11 cellular contexts compared by ENCODE assay signal in genomic region chr1:9705337-9706098, GRCh38. TPM values are rescaled to one million over a fixed set of nuclear protein-coding genes. Genes with fewer than 3 reads are reported as not detected.
DNase-seq lines count a peak whose midpoint lies in the region; ATAC-seq, FAIRE-seq and TF ChIP-seq lines count a peak whose summit lies in the region.
"Had no signal": no experiment of that assay in that cellular context is flagged by ENCODE, and none has a peak within 500 bp of the region (broad histone marks: within the 10 kb centered on the region; RNA-seq: fewer than 3 reads in every experiment).

No MANE protein-coding gene starts in this region.

- H3K4me1 ChIP-seq in CD8-positive, alpha-beta T cell (ENCODE audit: insufficient read depth, low read length), result peaks cover 64% of the 10 kb centered on the region
- peaks cover 19% of the 10 kb centered on the region for H3K4me1 ChIP-seq in astrocyte (ENCODE audit: insufficient read depth, low read length)
- no peaks in the 10 kb centered on the region for H3K4me1 ChIP-seq in BE2C
- no peaks in the 10 kb centered on the region for H3K4me1 ChIP-seq in adrenal gland (replicated peaks in 1 of 2)
- H3K4me1 ChIP-seq: parathyroid adenoma had no signal

- peaks cover 18% of the 10 kb centered on the region for H3K36me3 ChIP-seq in CD8-positive, alpha-beta T cell (ENCODE audit: insufficient read depth, low read length)
- H3K36me3 ChIP-seq in astrocyte (ENCODE audit: insufficient read depth, low read length), result peaks cover 3% of the 10 kb centered on the region
- H3K36me3 ChIP-seq in BE2C, result no peaks in the 10 kb centered on the region
- H3K36me3 ChIP-seq in adrenal gland (replicated peaks in 1 of 2), result peaks cover 0 to 4% of the 10 kb centered on the region in 2 donors

- peaks cover 31% of the 10 kb centered on the region for H3K79me2 ChIP-seq in astrocyte (ENCODE audit: insufficient read depth, low read length)
- H3K79me2 ChIP-seq: parathyroid adenoma had no signal

- peak overlapping the region; percentile 87 for H3K27ac Mint-ChIP-seq in CD8-positive, alpha-beta T cell
- H3K27ac Mint-ChIP-seq in IgD-negative memory B cell, result peak overlapping the region; percentile 34 to 90 (median 59)
- peak overlapping the region; percentile 58 for H3K27ac Mint-ChIP-seq in astrocyte (ENCODE audit: unreplicated experiment)
- peak overlapping the region; percentile 89 to 94 for H3K27ac Mint-ChIP-seq in natural killer cell

- no peak for DNase-seq in CD8-positive, alpha-beta T cell
- DNase-seq in astrocyte (ENCODE audit: low read depth) (peak; percentile 61), natural killer cell (no peak), BE2C (no peak), adrenal gland (no peak), NCI-H1417 (lab: John Stamatoyannopoulos, UW) (no peak)
- DNase-seq: DMS153; lower lobe of right lung; stimulated activated CD4-positive, alpha-beta T cell treated with anti-CD3 and anti-CD28 coated beads, Interleukin-4, amount 100 ng/mL, for 1 hour had no signal

- peak overlapping the region; percentile 30 for H3K4me3 Mint-ChIP-seq in CD8-positive, alpha-beta T cell
- H3K4me3 Mint-ChIP-seq in IgD-negative memory B cell (peak overlapping the region in 1 of 4 donors; percentile 23), astrocyte (ENCODE audit: unreplicated experiment) (no peak overlapping the region), natural killer cell (peak overlapping the region; percentile 82)

- POLR2A ChIA-PET in CD8-positive, alpha-beta T cell (lab: Charles Lee), result interaction anchor here (4.4 kb wide), 1 partner anchor 10 kb away, joined by 48 read pairs; no protein-coding TSS in a partner anchor

- no peak for ATAC-seq in CD8-positive, alpha-beta T cell
- peak in 2 of 3 donors; percentile 57 to 61 for ATAC-seq in natural killer cell

- CTCF ChIA-PET in CD8-positive, alpha-beta T cell (lab: Charles Lee), result interaction anchor here (1.3 to 1.5 kb wide), 2 partner anchors 16 to 79 kb away, joined by 4 to 7 read pairs; no protein-coding TSS in a partner anchor

- H3K4me1 Mint-ChIP-seq in CD8-positive, alpha-beta T cell (ENCODE audit: low read depth), result peaks cover 67% of the 10 kb centered on the region
- H3K4me1 Mint-ChIP-seq in IgD-negative memory B cell (peaks cover 35 to 38% (median 37%) of the 10 kb centered on the region in 3 donors), astrocyte (ENCODE audit: low read depth, unreplicated experiment) (peaks cover 15% of the 10 kb centered on the region), natural killer cell (peaks cover 39 to 56% of the 10 kb centered on the region in 2 donors)

- intact Hi-C loops in CD8-positive, alpha-beta T cell (cut with DNase I, micrococcal nuclease), result loop anchor here in 1 of 2 experiments (2.0 kb wide), 1 partner anchor 15 kb away; no protein-coding TSS in a partner anchor
- intact Hi-C loops in natural killer cell (cut with micrococcal nuclease) (no loop called here), adrenal gland (cut with DNase I) (no loop called here)

- no peaks in the 10 kb centered on the region for H3K9me3 ChIP-seq in CD8-positive, alpha-beta T cell (ENCODE audit: low read length)
- no peaks in the 10 kb centered on the region for H3K9me3 ChIP-seq in astrocyte (ENCODE audit: insufficient read depth, low read depth, low read length)
- H3K9me3 ChIP-seq in BE2C, result no peaks in the 10 kb centered on the region
- H3K9me3 ChIP-seq in adrenal gland (replicated peaks in 1 of 3), result no peaks in the 10 kb centered on the region
- H3K9me3 ChIP-seq: lower lobe of right lung had no signal

- 86 to 95% (median 93%) methylated on average over 8 of the region's 8 CpGs for WGBS in adrenal gland, 4 donors

- H3K27me3 Mint-ChIP-seq in CD8-positive, alpha-beta T cell (ENCODE audit: low read depth), result no peaks in the 10 kb centered on the region
- no peaks in the 10 kb centered on the region for H3K27me3 Mint-ChIP-seq in IgD-negative memory B cell
- no peaks in the 10 kb centered on the region for H3K27me3 Mint-ChIP-seq in astrocyte (ENCODE audit: low read depth, unreplicated experiment)
- no peaks in the 10 kb centered on the region for H3K27me3 Mint-ChIP-seq in natural killer cell (ENCODE audit: low read depth in 2 of 2)

- no peaks in the 10 kb centered on the region for H4K20me1 ChIP-seq in astrocyte (ENCODE audit: insufficient read depth, low read length)

- no peak overlapping the region for H3K27ac ChIP-seq in CD8-positive, alpha-beta T cell (ENCODE audit: low read depth, low read length)
- H3K27ac ChIP-seq in astrocyte (ENCODE audit: low read depth, low read length) (peak overlapping the region; percentile 17), adrenal gland (no peak overlapping the region)
- H3K27ac ChIP-seq: lower lobe of right lung, parathyroid adenoma had no signal

- no peak for FAIRE-seq in astrocyte (lab: Jason Lieb, UNC)

- H3K4me3 ChIP-seq in CD8-positive, alpha-beta T cell (ENCODE audit: low read depth, low read length), result no peak overlapping the region
- H3K4me3 ChIP-seq in astrocyte (ENCODE audit: insufficient read depth, low read depth, low read length), result no peak overlapping the region
- no peak overlapping the region for H3K4me3 ChIP-seq in BE2C (ENCODE audit: low read depth, low read length)
- H3K4me3 ChIP-seq in adrenal gland, result no peak overlapping the region
- H3K4me3 ChIP-seq: lower lobe of right lung had no signal

- TF ChIP-seq POLR2A in adrenal gland (IDR thresholded peaks at IDR 0.05), result no peak

- H3K9me3 Mint-ChIP-seq in CD8-positive, alpha-beta T cell, result no peaks in the 10 kb centered on the region
- H3K9me3 Mint-ChIP-seq in IgD-negative memory B cell, result peaks cover 0 to 7% (median 0%) of the 10 kb centered on the region in 3 donors
- peaks cover 2% of the 10 kb centered on the region for H3K9me3 Mint-ChIP-seq in astrocyte (ENCODE audit: unreplicated experiment)
- H3K9me3 Mint-ChIP-seq in natural killer cell, result no peaks in the 10 kb centered on the region

- H3K9ac ChIP-seq in astrocyte (ENCODE audit: low read length), result no peak overlapping the region
- H3K9ac ChIP-seq: parathyroid adenoma had no signal

- H3K27me3 ChIP-seq in CD8-positive, alpha-beta T cell (ENCODE audit: insufficient read depth, low read length), result no peaks in the 10 kb centered on the region
- H3K27me3 ChIP-seq in astrocyte (ENCODE audit: insufficient read depth, low read length), result no peaks in the 10 kb centered on the region
- no peaks in the 10 kb centered on the region for H3K27me3 ChIP-seq in BE2C
- H3K27me3 ChIP-seq in adrenal gland, result no peaks in the 10 kb centered on the region

- H3K4me2 ChIP-seq in astrocyte (ENCODE audit: low read length), result peak overlapping the region; percentile 59

- peaks cover 62% of the 10 kb centered on the region for H3K36me3 Mint-ChIP-seq in CD8-positive, alpha-beta T cell
- H3K36me3 Mint-ChIP-seq in IgD-negative memory B cell, result peaks cover 10% of the 10 kb centered on the region
- peaks cover 11% of the 10 kb centered on the region for H3K36me3 Mint-ChIP-seq in astrocyte (ENCODE audit: low read depth, unreplicated experiment)
- H3K36me3 Mint-ChIP-seq in natural killer cell, result peaks cover 5% of the 10 kb centered on the region

- no peak for TF ChIP-seq CTCF in CD8-positive, alpha-beta T cell (IDR thresholded peaks at IDR 0.05)
- TF ChIP-seq CTCF in astrocyte (IDR thresholded peaks at IDR 0.05; ENCODE audit: insufficient read depth, low read depth, low read length) (no peak), natural killer cell (IDR thresholded peaks at IDR 0.05) (no peak), BE2C (IDR thresholded peaks at IDR 0.05; ENCODE audit: low read depth, low read length) (no peak), adrenal gland (IDR thresholded peaks at IDR 0.05) (no peak)

- H2AFZ ChIP-seq in astrocyte (ENCODE audit: low read depth, low read length), result no peak overlapping the region
- H2AFZ ChIP-seq: parathyroid adenoma had no signal

RNA-seq across cellular contexts. Expression of gene PIK3CD, which starts 54.0 kb away (rescaled TPM):
- total RNA-seq in CD8-positive, alpha-beta T cell, result 100 to 1,000 TPM; 200 to 214 TPM
- polyA plus RNA-seq in IgD-negative memory B cell (82.6 TPM), adrenal gland (1 to 10 TPM; 1.8 to 9.3 (median 2.9) TPM)
- total RNA-seq in astrocyte (25.9 and 29.5 TPM in 2 replicates), natural killer cell (100 to 1,000 TPM; 171 to 240 (median 198) TPM), adrenal gland (10 to 100 TPM in 4 of 8 donors, 1 to 10 TPM in 4; 3.9 to 16.4 (median 10.6) TPM)
- polyA plus RNA-seq in BE2C (2012; ENCODE audit: insufficient read depth, insufficient read length, low read depth), result not detected
